Comparison of ENCODE assay signal across 9 cellular contexts in the genomic region with DNA sequence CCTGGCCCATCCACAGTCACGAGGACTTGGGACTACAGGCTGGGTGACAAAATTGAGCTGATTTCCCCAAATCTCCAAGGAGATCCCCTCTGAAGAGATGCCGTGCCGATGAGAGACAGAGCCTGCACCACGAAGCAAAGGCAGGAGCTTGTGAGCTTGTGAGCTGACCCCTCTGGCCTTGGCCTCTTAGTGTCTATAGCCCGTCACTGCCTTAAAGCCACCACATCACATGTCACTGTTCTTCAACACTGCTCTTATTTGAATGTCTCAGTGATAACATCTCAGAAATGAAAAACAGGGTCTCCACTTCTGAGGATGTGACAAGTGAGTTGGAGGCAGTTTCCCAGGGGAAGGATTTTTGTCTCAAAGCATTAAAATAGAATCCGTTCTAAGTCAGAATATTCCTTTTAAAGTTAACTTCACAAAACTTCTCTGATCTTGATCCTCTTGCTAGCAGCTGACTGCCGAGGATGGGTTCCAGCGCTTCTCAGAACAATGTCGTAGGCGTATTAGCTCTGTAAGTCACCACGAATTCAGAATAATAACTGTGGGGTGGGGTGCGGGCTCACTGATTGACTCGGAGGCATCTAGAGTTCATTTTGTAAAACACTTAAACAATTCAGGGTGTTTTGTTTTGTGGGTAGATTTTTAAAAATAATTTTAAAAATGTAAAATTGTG. TPM values are rescaled to one million over a fixed set of nuclear protein-coding genes. Genes with fewer than 3 reads are reported as not detected.
A peak's percentile ranks its signal among the peaks of the same experiment; 100 is the strongest.
DNase-seq lines count a peak whose midpoint lies in the region; ATAC-seq and TF ChIP-seq lines count a peak whose summit lies in the region.
"Had no signal": no experiment of that assay in that cellular context is flagged by ENCODE, and none has a peak within 500 bp of the region (broad histone marks: within the 10 kb centered on the region; RNA-seq: fewer than 3 reads in every experiment).

No MANE protein-coding gene starts in this region.

- no peaks in the 10 kb centered on the region for H3K27me3 Mint-ChIP-seq in CD4-positive, alpha-beta T cell
- H3K27me3 Mint-ChIP-seq in activated T-helper 1 cell treated with anti-CD3 and anti-CD28 coated beads, Interleukin-12 subunit alpha, Interleukin-12 subunit beta, Interleukin-2, Interleukin-4 antibody, amounts not matched to agents 30 ng/mL and 10 ng/mL and 1 ng/mL, durations not matched to agents 14 hours and 24 hours and 36 hours (ENCODE audit: insufficient read depth): no peaks in the 10 kb centered on the region
- H3K27me3 Mint-ChIP-seq in stimulated activated naive CD8-positive, alpha-beta T cell treated with anti-CD3 and anti-CD28 coated beads, Interleukin-15, amount 100 ng/mL, for 72 hours: no peaks in the 10 kb centered on the region

- CTCF ChIA-PET in CD4-positive, alpha-beta T cell (lab: Charles Lee): interaction anchor here (1.0 to 1.6 kb wide), 4 partner anchors 18 to 296 kb away, joined by 3 to 7 read pairs (median 3); partner anchors contain the start of gene CHST11

- H3K4me1 Mint-ChIP-seq in CD4-positive, alpha-beta T cell (ENCODE audit: low read depth): peaks cover 91% of the 10 kb centered on the region
- peaks cover 92% of the 10 kb centered on the region for H3K4me1 Mint-ChIP-seq in activated T-helper 1 cell treated with anti-CD3 and anti-CD28 coated beads, Interleukin-12 subunit alpha, Interleukin-12 subunit beta, Interleukin-2, Interleukin-4 antibody, amounts not matched to agents 30 ng/mL and 10 ng/mL and 1 ng/mL, durations not matched to agents 14 hours and 24 hours and 36 hours (ENCODE audit: low read depth)
- peaks cover 84% of the 10 kb centered on the region for H3K4me1 Mint-ChIP-seq in stimulated activated naive CD8-positive, alpha-beta T cell treated with anti-CD3 and anti-CD28 coated beads, Interleukin-15, amount 100 ng/mL, for 72 hours

- no peaks in the 10 kb centered on the region for H3K27me3 ChIP-seq in CD4-positive, alpha-beta T cell (ENCODE audit: control insufficient read depth, insufficient read depth, low read length)
- no peaks in the 10 kb centered on the region for H3K27me3 ChIP-seq in lung (ENCODE audit: control insufficient read depth, insufficient read depth)

- peaks cover 5% of the 10 kb centered on the region for H3K36me3 Mint-ChIP-seq in CD4-positive, alpha-beta T cell (ENCODE audit: low read depth)
- H3K36me3 Mint-ChIP-seq in activated T-helper 1 cell treated with anti-CD3 and anti-CD28 coated beads, Interleukin-12 subunit alpha, Interleukin-12 subunit beta, Interleukin-2, Interleukin-4 antibody, amounts not matched to agents 30 ng/mL and 10 ng/mL and 1 ng/mL, durations not matched to agents 14 hours and 24 hours and 36 hours (ENCODE audit: low read depth): peaks cover 41% of the 10 kb centered on the region

- peaks cover 0 to 4% of the 10 kb centered on the region in 2 donors for H3K36me3 ChIP-seq in lung (ENCODE audit: control insufficient read depth in 2 of 2, insufficient read depth in 2 of 2, low read length in 2 of 2)

- H3K27ac Mint-ChIP-seq in CD4-positive, alpha-beta T cell: peak overlapping the region; percentile 95
- peak overlapping the region; percentile 89 for H3K27ac Mint-ChIP-seq in activated T-helper 1 cell treated with anti-CD3 and anti-CD28 coated beads, Interleukin-12 subunit alpha, Interleukin-12 subunit beta, Interleukin-2, Interleukin-4 antibody, amounts not matched to agents 30 ng/mL and 10 ng/mL and 1 ng/mL, durations not matched to agents 14 hours and 24 hours and 36 hours
- peak overlapping the region in 1 of 2 donors; percentile 84 for H3K27ac Mint-ChIP-seq in stimulated activated naive CD8-positive, alpha-beta T cell treated with anti-CD3 and anti-CD28 coated beads, Interleukin-15, amount 100 ng/mL, for 72 hours

- WGBS in lung, 2 donors: 69 to 75% methylated on average over 13 of the region's 13 CpGs

- TF ChIP-seq CTCF in CD4-positive, alpha-beta T cell (IDR thresholded peaks at IDR 0.05): no peak
- TF ChIP-seq CTCF in lung (IDR thresholded peaks at IDR 0.05; ENCODE audit: control extremely low read depth, extremely low read depth): no peak
- TF ChIP-seq CTCF in GM10266 (IDR thresholded peaks at IDR 0.05; ENCODE audit: control insufficient read depth, insufficient read depth, low read depth, missing control alignments): no peak

- H3K27ac ChIP-seq in CD4-positive, alpha-beta T cell (ENCODE audit: low read depth, low read length): peak overlapping the region; percentile 58
- H3K27ac ChIP-seq in lung (ENCODE audit: low read depth in 1 of 2, low read length in 1 of 2): peak overlapping the region; percentile 14 to 59
- H3K27ac ChIP-seq: VCaP had no signal

- POLR2A ChIA-PET in CD4-positive, alpha-beta T cell (lab: Charles Lee): interaction anchor here (0.7 to 2.6 kb wide), 6 partner anchors 9 to 38 kb away, joined by 3 to 32 read pairs (median 10); no protein-coding TSS in a partner anchor

- peak overlapping the region; percentile 80 for H3K4me3 Mint-ChIP-seq in CD4-positive, alpha-beta T cell
- H3K4me3 Mint-ChIP-seq in activated T-helper 1 cell treated with anti-CD3 and anti-CD28 coated beads, Interleukin-12 subunit alpha, Interleukin-12 subunit beta, Interleukin-2, Interleukin-4 antibody, amounts not matched to agents 30 ng/mL and 10 ng/mL and 1 ng/mL, durations not matched to agents 14 hours and 24 hours and 36 hours: peak overlapping the region; percentile 64
- peak overlapping the region; percentile 62 to 71 for H3K4me3 Mint-ChIP-seq in stimulated activated naive CD8-positive, alpha-beta T cell treated with anti-CD3 and anti-CD28 coated beads, Interleukin-15, amount 100 ng/mL, for 72 hours

- H3K4me3 ChIP-seq in lung: no peak overlapping the region

- intact Hi-C loops in CD4-positive, alpha-beta T cell (cut with DNase I, micrococcal nuclease): loop anchor here in 1 of 2 experiments (2.0 kb wide), 1 partner anchor 15 kb away; no protein-coding TSS in a partner anchor
- intact Hi-C loops in activated T-helper 1 cell treated with anti-CD3 and anti-CD28 coated beads, Interleukin-12 subunit alpha, Interleukin-12 subunit beta, Interleukin-2, Interleukin-4 antibody, amounts not matched to agents 30 ng/mL and 10 ng/mL and 1 ng/mL, durations not matched to agents 14 hours and 24 hours and 36 hours (cut with micrococcal nuclease): loop anchor here (1.0 to 10.0 kb wide), 7 partner anchors 9 to 561 kb away; no protein-coding TSS in a partner anchor

- H3K4me1 ChIP-seq in lung (ENCODE audit: control insufficient read depth in 2 of 2, insufficient read depth in 2 of 2, low read length in 2 of 2): peaks cover 10 to 12% of the 10 kb centered on the region in 2 donors

- no peaks in the 10 kb centered on the region for H3K9me3 ChIP-seq in CD4-positive, alpha-beta T cell (ENCODE audit: control insufficient read depth, low read length)
- no peaks in the 10 kb centered on the region for H3K9me3 ChIP-seq in lung (ENCODE audit: control insufficient read depth in 2 of 2, insufficient read depth in 1 of 2, low read length in 1 of 2)

- peak; percentile 48 for ATAC-seq in CD4-positive, alpha-beta T cell (ENCODE audit: poor library complexity)
- ATAC-seq in HG03159 (IDR thresholded peaks at IDR 0.05; ENCODE audit: unreplicated experiment) (peak; percentile 50), lung (ENCODE audit: insufficient read depth, low FRiP score) (no peak)
- peak; percentile 86 for ATAC-seq in stimulated activated naive CD8-positive, alpha-beta T cell treated with anti-CD3 and anti-CD28 coated beads, Interleukin-15, amount 100 ng/mL, for 72 hours

- peak in 8 of 10 experiments; percentile 32 to 59 (median 48) for DNase-seq in CD4-positive, alpha-beta T cell
- no peak for DNase-seq in activated T-helper 1 cell treated with anti-CD3 and anti-CD28 coated beads, Interleukin-12 subunit alpha, Interleukin-12 subunit beta, Interleukin-2, Interleukin-4 antibody, amounts not matched to agents 30 ng/mL and 10 ng/mL and 1 ng/mL, durations not matched to agents 14 hours and 24 hours and 36 hours (ENCODE audit: low spot score)
- DNase-seq in lung (ENCODE audit: low spot score) (no peak), HCEC 1CT (no peak), SHP77 (lab: John Stamatoyannopoulos, UW) (no peak), GM10266 (ENCODE audit: extremely low spot score) (no peak)
- peak; percentile 70 to 77 for DNase-seq in stimulated activated naive CD8-positive, alpha-beta T cell treated with anti-CD3 and anti-CD28 coated beads, Interleukin-15, amount 100 ng/mL, for 72 hours

- H3K9me3 Mint-ChIP-seq in CD4-positive, alpha-beta T cell: no peaks in the 10 kb centered on the region
- H3K9me3 Mint-ChIP-seq in activated T-helper 1 cell treated with anti-CD3 and anti-CD28 coated beads, Interleukin-12 subunit alpha, Interleukin-12 subunit beta, Interleukin-2, Interleukin-4 antibody, amounts not matched to agents 30 ng/mL and 10 ng/mL and 1 ng/mL, durations not matched to agents 14 hours and 24 hours and 36 hours: no peaks in the 10 kb centered on the region
- no peaks in the 10 kb centered on the region for H3K9me3 Mint-ChIP-seq in stimulated activated naive CD8-positive, alpha-beta T cell treated with anti-CD3 and anti-CD28 coated beads, Interleukin-15, amount 100 ng/mL, for 72 hours

RNA-seq across cellular contexts. Expression of gene CHST11, which starts 37.5 kb away (rescaled TPM):
- 10 to 100 TPM; 53.4 to 53.6 TPM for total RNA-seq in CD4-positive, alpha-beta T cell
- 69.8 and 70.7 TPM in 2 replicates for total RNA-seq in activated T-helper 1 cell treated with anti-CD3 and anti-CD28 coated beads, Interleukin-12 subunit alpha, Interleukin-12 subunit beta, Interleukin-2, Interleukin-4 antibody, amounts not matched to agents 30 ng/mL and 10 ng/mL and 1 ng/mL, durations not matched to agents 14 hours and 24 hours and 36 hours
- 10 to 100 TPM; 26.4 to 63.2 TPM for total RNA-seq in lung
- 10 to 100 TPM in 1 of 2 donors, 1 to 10 TPM in 1; 9.0 to 29.1 TPM for polyA plus RNA-seq in lung

Comparison
In these comparisons a context has a peak if more than half of its experiments do, and no peak if none do; other contexts are left out.
1. DNase-seq: peak in CD4-positive, alpha-beta T cell (8 of 10) and stimulated activated naive CD8-positive, alpha-beta T cell treated with anti-CD3 and anti-CD28 coated beads, Interleukin-15, amount 100 ng/mL, for 72 hours (2 of 2); none in activated T-helper 1 cell treated with anti-CD3 and anti-CD28 coated beads, Interleukin-12 subunit alpha, Interleukin-12 subunit beta, Interleukin-2, Interleukin-4 antibody, amounts not matched to agents 30 ng/mL and 10 ng/mL and 1 ng/mL, durations not matched to agents 14 hours and 24 hours and 36 hours (single experiment), lung (single experiment), HCEC 1CT (single experiment), SHP77 (0 of 2) and GM10266 (single experiment).
2. Peak in every context shown above with its lines, with median percentiles within 50 percentile points of each other: H3K4me3 Mint-ChIP-seq.